ENCODE assay signal across 1 cellular context in genomic region chr16:88462396-88462795, GRCh38.
TF ChIP-seq lines count a peak whose summit lies in the region.

No MANE protein-coding gene starts in this region.

TF ChIP-seq in H1, 55 proteins besides CTCF, POLR2A, EP300 and RAD21:
- TF ChIP-seq BRCA1 (IDR thresholded peaks at IDR 0.05; ENCODE audit: low read depth, low read length) (no peak), JUND (IDR thresholded peaks at IDR 0.05; ENCODE audit: low read length) (no peak), CBX8 (IDR thresholded peaks at IDR 0.05; ENCODE audit: borderline replicate concordance, low read depth, low read length) (no peak), KDM4A (IDR thresholded peaks at IDR 0.05; ENCODE audit: low read depth, low read length, severe bottlenecking) (no peak), BCL11A (IDR thresholded peaks at IDR 0.05; ENCODE audit: low read depth in 2 of 2, low read length in 2 of 2) (no peak), CHD1 (IDR thresholded peaks at IDR 0.05; ENCODE audit: low read depth, low read length) (no peak), NRF1 (IDR thresholded peaks at IDR 0.05; ENCODE audit: low read depth, low read length) (no peak)
